11 cellular contexts compared by ENCODE assay signal in the genomic region with DNA sequence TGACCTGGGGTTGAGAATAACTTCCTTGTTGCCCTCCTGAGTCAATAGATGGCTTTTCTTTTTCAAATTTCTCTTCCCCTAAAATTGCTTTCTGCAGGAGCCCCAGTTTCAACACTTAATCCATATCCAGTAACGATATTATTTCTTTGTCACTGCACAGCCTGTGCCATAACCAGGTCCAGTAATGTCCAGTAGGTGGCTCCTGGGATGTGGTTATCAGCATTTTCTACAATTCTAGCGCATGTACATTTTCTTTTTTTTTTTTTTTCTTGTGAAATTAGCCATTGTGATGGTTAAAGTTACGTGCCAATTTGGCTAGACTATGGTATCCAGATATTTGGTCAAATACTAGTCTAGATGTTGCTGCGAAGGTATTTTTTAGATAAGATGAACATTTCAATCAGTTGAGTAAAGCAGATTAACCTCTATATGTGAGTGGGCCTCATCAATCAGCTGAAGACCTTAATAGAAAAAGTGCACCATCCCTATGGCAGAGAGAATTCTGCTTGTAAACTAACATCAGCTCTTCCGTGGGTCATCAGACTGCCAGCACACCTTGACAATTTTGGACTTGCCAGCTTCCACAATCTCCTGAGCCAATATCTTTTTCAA.
A peak's percentile ranks its signal among the peaks of the same experiment; 100 is the strongest.
DNase-seq lines count a peak whose midpoint lies in the region; ATAC-seq and TF ChIP-seq lines count a peak whose summit lies in the region.
"Had no signal": no experiment of that assay in that cellular context is flagged by ENCODE, and none has a peak within 500 bp of the region (broad histone marks: within the 10 kb centered on the region; RNA-seq: fewer than 3 reads in every experiment).

No MANE protein-coding gene starts in this region.

- POLR2A ChIA-PET in HEK293 (lab: Yijun Ruan, JAX), result no interaction called here

- H3K4me1 ChIP-seq in HEK293 (ENCODE audit: control insufficient read depth, insufficient read depth, low read length) (no peaks in the 10 kb centered on the region), adipocyte (ENCODE audit: control insufficient read depth, insufficient read depth, low read length) (no peaks in the 10 kb centered on the region)
- H3K4me1 ChIP-seq: vagina had no signal

- H3K9ac ChIP-seq in adipocyte (ENCODE audit: low read length), result no peak overlapping the region

- H3K27me3 ChIP-seq in adipocyte (replicated peaks; ENCODE audit: control insufficient read depth, insufficient read depth, low read length), result no peaks in the 10 kb centered on the region
- H3K27me3 ChIP-seq: vagina had no signal

- no peaks in the 10 kb centered on the region for H3K9me3 ChIP-seq in HEK293 (ENCODE audit: control insufficient read depth, insufficient read depth, low read depth, low read length)
- no peaks in the 10 kb centered on the region for H3K9me3 ChIP-seq in adipocyte (ENCODE audit: control insufficient read depth, low read length)
- H3K9me3 ChIP-seq: vagina had no signal

- CTCF ChIA-PET in HEK293 (lab: Yijun Ruan, JAX), result interaction anchor here (0.5 to 1.6 kb wide), 9 partner anchors 14 to 984 kb away, joined by 3 to 6 read pairs (median 3); no protein-coding TSS in a partner anchor

- DNase-seq in AG10803 (ENCODE audit: low read depth) (peak; percentile 29), adipocyte (ENCODE audit: low read depth) (peak; percentile 22), left kidney (ENCODE audit: low read depth, low spot score) (peak; percentile 29)
- DNase-seq: NCI-H1694 had no signal

- ATAC-seq in HG03442 (IDR thresholded peaks at IDR 0.05; ENCODE audit: unreplicated experiment) (no peak), HG03045 (IDR thresholded peaks at IDR 0.05; ENCODE audit: unreplicated experiment) (no peak), GM18505 (IDR thresholded peaks at IDR 0.05; ENCODE audit: unreplicated experiment) (no peak), GM19395 (IDR thresholded peaks at IDR 0.05; ENCODE audit: unreplicated experiment) (no peak)
- ATAC-seq: activated naive CD4-positive, alpha-beta T cell treated with anti-CD3 and anti-CD28 coated beads, Interleukin-2, amount 50 U/mL, for 72 hours had no signal

- no peak overlapping the region for H3K4me3 ChIP-seq in AG10803 (ENCODE audit: low read length)
- no peak overlapping the region for H3K4me3 ChIP-seq in HEK293 (ENCODE audit: low read depth, low read length)
- H3K4me3 ChIP-seq in adipocyte (ENCODE audit: low read length), result no peak overlapping the region
- H3K4me3 ChIP-seq: vagina had no signal

- TF ChIP-seq CTCF in AG10803 (conservative IDR thresholded peaks at IDR 0.05; ENCODE audit: low read length) (peak; percentile 67), HEK293 (tag by site-specific recombination; IDR thresholded peaks at IDR 0.05) (no peak)

- H3K27ac ChIP-seq in HEK293 (ENCODE audit: extremely low read depth, low read depth, low read length), result no peak overlapping the region
- H3K27ac ChIP-seq: vagina had no signal

- TF ChIP-seq POLR2A in GM18505 (IDR thresholded peaks at IDR 0.05; ENCODE audit: borderline replicate concordance, extremely low read depth, insufficient read depth, insufficient read length), result no peak

- H3K36me3 ChIP-seq in HEK293 (ENCODE audit: control insufficient read depth in 2 of 2, insufficient read depth in 1 of 2, low read length in 2 of 2) (no peaks in the 10 kb centered on the region), adipocyte (ENCODE audit: control insufficient read depth, insufficient read depth, low read length, severe bottlenecking) (no peaks in the 10 kb centered on the region)
- H3K36me3 ChIP-seq: vagina had no signal

TF ChIP-seq in HEK293, 187 proteins besides CTCF, POLR2A, EP300 and RAD21:
- TF ChIP-seq ZNF16 (tag by site-specific recombination; IDR thresholded peaks at IDR 0.05; ENCODE audit: low read depth) (no peak), SALL2 (tag by site-specific recombination; IDR thresholded peaks at IDR 0.05; ENCODE audit: borderline replicate concordance) (no peak), ZBTB44 (tag by site-specific recombination; IDR thresholded peaks at IDR 0.05) (no peak), ZNF654 (tag by site-specific recombination; IDR thresholded peaks at IDR 0.05; ENCODE audit: low read depth) (peak; percentile 23; the same call in 1 of the 2 replicates)
